8 cellular contexts compared by ENCODE assay signal in the genomic region with DNA sequence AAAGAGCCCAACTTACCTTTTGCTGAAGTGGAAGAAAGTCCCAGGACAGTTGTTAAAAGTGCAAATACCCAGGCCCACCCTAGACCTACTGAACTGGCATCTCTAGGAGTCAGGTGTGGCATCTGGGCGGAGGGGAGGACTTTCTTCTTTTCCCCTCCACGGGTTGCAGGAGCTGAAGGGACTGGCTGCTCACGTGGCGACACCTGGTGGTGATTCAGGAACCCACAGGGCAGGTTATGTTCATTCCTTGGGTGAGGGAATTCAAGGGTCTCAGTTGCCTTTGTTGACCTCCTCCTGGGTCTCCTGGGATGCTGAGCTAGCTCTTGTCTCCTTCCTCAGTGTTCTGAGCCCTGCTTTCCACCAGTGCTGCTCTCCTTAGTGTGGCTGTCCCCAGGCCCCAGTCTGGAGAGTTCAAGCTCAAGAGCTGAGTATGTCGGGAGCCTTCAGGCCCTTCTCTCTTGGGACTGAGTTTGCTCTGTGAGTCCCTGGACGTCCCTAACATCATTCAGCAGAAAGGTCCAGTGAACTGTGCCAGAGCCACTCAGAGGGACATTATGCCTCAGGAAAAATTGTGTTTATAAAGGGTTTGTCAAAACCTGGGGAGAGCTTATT. TPM values are rescaled to one million over a fixed set of nuclear protein-coding genes. Genes with fewer than 3 reads are reported as not detected.
A peak's percentile ranks its signal among the peaks of the same experiment; 100 is the strongest.
DNase-seq lines count a peak whose midpoint lies in the region; ATAC-seq and TF ChIP-seq lines count a peak whose summit lies in the region.

No MANE protein-coding gene starts in this region.

- H3K4ac ChIP-seq in mesenchymal stem cell (ENCODE audit: low read depth in 1 of 2, low read length in 2 of 2): no peak overlapping the region

- peaks cover 0 to 65% of the 10 kb centered on the region in 2 experiments for H3K36me3 ChIP-seq in mesenchymal stem cell (ENCODE audit: control insufficient read depth in 1 of 2, insufficient read depth in 2 of 2, low read depth in 1 of 2, low read length in 2 of 2)

- H3K27ac Mint-ChIP-seq in HFFc6: no peak overlapping the region
- H3K27ac Mint-ChIP-seq in activated CD4-positive, alpha-beta memory T cell treated with anti-CD3 and anti-CD28 coated beads, Interleukin-2, amount 10 ng/mL, durations not matched to agents 7 days and 5 days: no peak overlapping the region

- peak; percentile 97 for TF ChIP-seq CTCF in HFFc6 (IDR thresholded peaks at IDR 0.05)

- H3K9me3 Mint-ChIP-seq in HFFc6: no peaks in the 10 kb centered on the region
- H3K9me3 Mint-ChIP-seq in activated CD4-positive, alpha-beta memory T cell treated with anti-CD3 and anti-CD28 coated beads, Interleukin-2, amount 10 ng/mL, durations not matched to agents 7 days and 5 days: no peaks in the 10 kb centered on the region

- H3K79me1 ChIP-seq in mesenchymal stem cell (replicated peaks; ENCODE audit: low read length, poor library complexity, severe bottlenecking): peaks cover 40% of the 10 kb centered on the region

- no peaks in the 10 kb centered on the region for H3K36me3 Mint-ChIP-seq in HFFc6 (ENCODE audit: low read depth)
- no peaks in the 10 kb centered on the region for H3K36me3 Mint-ChIP-seq in activated CD4-positive, alpha-beta memory T cell treated with anti-CD3 and anti-CD28 coated beads, Interleukin-2, amount 10 ng/mL, durations not matched to agents 7 days and 5 days (ENCODE audit: low read depth)

- no peak overlapping the region for H4K8ac ChIP-seq in mesenchymal stem cell (ENCODE audit: low read length)

- no peak overlapping the region for H2BK15ac ChIP-seq in mesenchymal stem cell (ENCODE audit: low read depth, poor library complexity, severe bottlenecking)

- no peak for ATAC-seq in GM18858 (IDR thresholded peaks at IDR 0.05; ENCODE audit: unreplicated experiment)

- H2AK5ac ChIP-seq in mesenchymal stem cell (ENCODE audit: low read length, severe bottlenecking): peak overlapping the region; percentile 71

- H2BK5ac ChIP-seq in mesenchymal stem cell (ENCODE audit: low read depth, low read length, poor library complexity, severe bottlenecking): no peak overlapping the region

- H2BK120ac ChIP-seq in mesenchymal stem cell (ENCODE audit: low read depth, low read length): no peak overlapping the region

- H3K4me3 ChIP-seq in mesenchymal stem cell (ENCODE audit: insufficient read depth in 1 of 2, low read depth in 1 of 2, low read length in 2 of 2): no peak overlapping the region

- CTCF ChIA-PET in activated CD4-positive, alpha-beta memory T cell treated with anti-CD3 and anti-CD28 coated beads, Interleukin-2, amount 10 ng/mL, durations not matched to agents 7 days and 5 days (lab: Charles Lee): interaction anchor here (0.7 to 9.6 kb wide), 20 partner anchors 9 to 607 kb away, joined by 3 to 140 read pairs (median 4); a partner anchor contains a TSS

- H2AFZ ChIP-seq in mesenchymal stem cell (ENCODE audit: low read depth, low read length): no peak overlapping the region

- POLR2A ChIA-PET in activated CD4-positive, alpha-beta memory T cell treated with anti-CD3 and anti-CD28 coated beads, Interleukin-2, amount 10 ng/mL, durations not matched to agents 7 days and 5 days (lab: Charles Lee): no interaction called here

- H3K14ac ChIP-seq in mesenchymal stem cell (ENCODE audit: low read length in 2 of 2): no peak overlapping the region

- peaks cover 21% of the 10 kb centered on the region for H3K4me1 ChIP-seq in mesenchymal stem cell (ENCODE audit: control insufficient read depth, insufficient read depth, low read depth, low read length)

- H3K27me3 ChIP-seq in mesenchymal stem cell (ENCODE audit: control insufficient read depth in 1 of 2, insufficient read depth in 1 of 2, low read length in 2 of 2): peaks cover 0 to 65% of the 10 kb centered on the region in 2 experiments

- H3K23ac ChIP-seq in mesenchymal stem cell (ENCODE audit: low read length in 2 of 2): no peak overlapping the region

- H3K4me2 ChIP-seq in mesenchymal stem cell (ENCODE audit: low read length, poor library complexity, severe bottlenecking): no peak overlapping the region

- H3K27me3 Mint-ChIP-seq in HFFc6 (ENCODE audit: insufficient read depth): peaks cover 11% of the 10 kb centered on the region
- peaks cover 4% of the 10 kb centered on the region for H3K27me3 Mint-ChIP-seq in activated CD4-positive, alpha-beta memory T cell treated with anti-CD3 and anti-CD28 coated beads, Interleukin-2, amount 10 ng/mL, durations not matched to agents 7 days and 5 days

- H4K91ac ChIP-seq in mesenchymal stem cell (ENCODE audit: low read length): no peak overlapping the region

- 29% methylated on average over 6 of the region's 6 CpGs for WGBS in mesenchymal stem cell

- H3K9ac ChIP-seq in mesenchymal stem cell (ENCODE audit: low read length): no peak overlapping the region

- H3K4me3 Mint-ChIP-seq in HFFc6: no peak overlapping the region
- no peak overlapping the region for H3K4me3 Mint-ChIP-seq in activated CD4-positive, alpha-beta memory T cell treated with anti-CD3 and anti-CD28 coated beads, Interleukin-2, amount 10 ng/mL, durations not matched to agents 7 days and 5 days

- no peak overlapping the region for H3K27ac ChIP-seq in mesenchymal stem cell (ENCODE audit: low read length, poor library complexity, severe bottlenecking)

- no peaks in the 10 kb centered on the region for H3K4me1 Mint-ChIP-seq in HFFc6 (ENCODE audit: low read depth)
- H3K4me1 Mint-ChIP-seq in activated CD4-positive, alpha-beta memory T cell treated with anti-CD3 and anti-CD28 coated beads, Interleukin-2, amount 10 ng/mL, durations not matched to agents 7 days and 5 days: no peaks in the 10 kb centered on the region

- no peak overlapping the region for H2BK12ac ChIP-seq in mesenchymal stem cell (ENCODE audit: low read length in 2 of 2)

- DNase-seq in DMS 273 treated with DMSO at 0.1 percent for 48 hours (lab: John Stamatoyannopoulos, UW) (peak; percentile 37), HFFc6 (peak; percentile 27), NCI-H526 (lab: John Stamatoyannopoulos, UW) (peak; percentile 26 to 78), mesenchymal stem cell (peak; percentile 54)
- peak; percentile 72 for DNase-seq in activated CD4-positive, alpha-beta memory T cell treated with anti-CD3 and anti-CD28 coated beads, Interleukin-2, amount 10 ng/mL, durations not matched to agents 7 days and 5 days
- DNase-seq in effector CD4-positive, alpha-beta T cell: peak; percentile 67
- DNase-seq in stimulated activated CD8-positive, alpha-beta memory T cell treated with anti-CD3 and anti-CD28 coated beads, Interleukin-15, amount 100 ng/mL, for 48 hours (ENCODE audit: low read depth in 2 of 2): peak; percentile 28 to 43

- H3K18ac ChIP-seq in mesenchymal stem cell (ENCODE audit: low read depth in 1 of 2, low read length in 2 of 2): no peak overlapping the region

- no peaks in the 10 kb centered on the region for H3K9me3 ChIP-seq in mesenchymal stem cell (ENCODE audit: control insufficient read depth, low read length)

RNA-seq across cellular contexts. Expression of a gene that starts 56.9 kb away (rescaled TPM):
- total RNA-seq in HFFc6 (2021; fragmentation: NEBNext Ultra II Directional; extraction: Animal tissue kit (Norgen Biotek cat#: 25700)): under 1 TPM; 0.07 to 0.57 (median 0.32) TPM
- not detected for total RNA-seq in activated CD4-positive, alpha-beta memory T cell treated with anti-CD3 and anti-CD28 coated beads, Interleukin-2, amount 10 ng/mL, durations not matched to agents 7 days and 5 days
- 0.33 TPM for polyA plus RNA-seq in mesenchymal stem cell (2013, experiment 1 of 2)
- 0.37 TPM for polyA plus RNA-seq in mesenchymal stem cell (2013, experiment 2 of 2)
